In the genomic region with DNA sequence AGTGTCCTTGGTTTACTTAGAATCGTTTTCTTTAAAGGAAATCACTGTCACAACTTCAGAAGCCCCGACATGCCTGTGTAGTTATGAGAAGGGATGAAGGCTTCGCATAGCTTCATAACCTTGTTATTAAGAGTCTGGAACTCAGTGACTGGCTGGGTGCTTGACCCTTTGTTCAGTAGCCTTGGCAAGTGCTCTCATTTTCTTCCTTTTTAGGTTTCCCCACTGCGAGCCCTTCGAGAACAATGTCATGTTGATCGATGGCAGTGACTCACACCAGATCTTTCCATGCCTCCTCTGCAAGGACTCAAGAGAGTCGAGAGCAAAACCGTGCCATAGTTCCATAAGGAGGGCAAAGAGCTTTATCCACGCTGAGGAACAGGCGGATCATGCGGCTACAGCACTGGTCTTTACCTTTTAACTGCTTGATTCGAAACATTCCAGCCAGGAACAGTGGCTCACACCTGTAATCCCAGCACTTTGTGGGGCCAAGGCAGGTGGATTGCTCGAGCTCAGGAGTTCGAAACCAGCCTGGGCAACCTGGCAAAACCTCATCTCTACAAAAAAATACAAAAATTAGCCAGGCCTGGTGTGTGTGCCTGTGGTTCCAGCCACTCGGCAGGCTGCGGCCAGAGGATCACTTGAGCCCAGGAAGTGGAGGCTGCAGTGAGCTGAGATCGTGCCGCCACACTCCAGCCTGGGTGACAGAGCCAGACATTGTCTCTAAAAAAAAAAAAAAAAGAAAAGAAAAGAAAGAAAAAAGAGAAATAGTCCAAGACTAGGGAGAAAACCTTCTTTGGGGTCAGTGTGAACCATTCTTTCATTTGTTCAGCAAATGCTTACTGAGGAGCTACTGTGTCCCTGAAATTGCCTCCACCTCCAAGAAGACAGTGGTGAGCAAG, we compare ENCODE assay signal across 9 cellular contexts.
DNase-seq lines count a peak whose midpoint lies in the region; ATAC-seq and TF ChIP-seq lines count a peak whose summit lies in the region.
"Had no signal": no experiment of that assay in that cellular context is flagged by ENCODE, and none has a peak within 500 bp of the region (broad histone marks: within the 10 kb centered on the region; RNA-seq: fewer than 3 reads in every experiment).

No MANE protein-coding gene starts in this region.

- peak; percentile 51 for ATAC-seq in Right ventricle myocardium superior (ENCODE audit: poor library complexity)

- no peak overlapping the region for H3K4me3 ChIP-seq in Caco-2 (ENCODE audit: low read depth, low read length)
- H3K4me3 ChIP-seq in SK-N-SH (ENCODE audit: low read depth in 2 of 2, low read length in 1 of 2), result no peak overlapping the region
- peak overlapping the region; percentile 4 for H3K4me3 ChIP-seq in parathyroid adenoma (ENCODE audit: low read depth, low read length)

- WGBS in SK-N-SH (ENCODE audit: low lambda C conversion rate), result 83% methylated on average over 16 of the region's 18 CpGs

- H3K27me3 ChIP-seq in Caco-2 (replicated peaks; ENCODE audit: control insufficient read depth, insufficient read depth, low read length) (no peaks in the 10 kb centered on the region), SK-N-SH (ENCODE audit: insufficient read depth) (no peaks in the 10 kb centered on the region), parathyroid adenoma (ENCODE audit: control insufficient read depth, insufficient read depth, low read length) (no peaks in the 10 kb centered on the region)

- no peak for TF ChIP-seq EP300 in SK-N-SH (IDR thresholded peaks at IDR 0.05; ENCODE audit: borderline replicate concordance in 1 of 2, low read depth in 1 of 2, low read length in 1 of 2)

- H3K4me2 ChIP-seq in SK-N-SH (no peak overlapping the region), parathyroid adenoma (ENCODE audit: low read length) (peak overlapping the region; percentile 60)

- TSS peak; percentile 81 for BruUV-seq in Caco-2 (replicated peaks; lab: Mats Ljungman, UMichigan)

- H3K9me3 Mint-ChIP-seq in Caco-2 (ENCODE audit: unreplicated experiment), result peaks cover 12% of the 10 kb centered on the region

- H3K9me2 ChIP-seq in SK-N-SH, result no peaks in the 10 kb centered on the region

- H3F3A ChIP-seq in SK-N-SH (replicated peaks; ENCODE audit: insufficient read depth), result no peaks in the 10 kb centered on the region

- DNase-seq in Caco-2, result peak; percentile 12 to 50
- no peak for DNase-seq in SK-N-SH
- DNase-seq in Right ventricle myocardium superior, result no peak
- DNase-seq in NCI-H1048 (lab: John Stamatoyannopoulos, UW), result no peak
- no peak for DNase-seq in middle frontal gyrus (ENCODE audit: extremely low spot score, low spot score)
- DNase-seq in activated effector memory CD4-positive, alpha-beta T cell treated with anti-CD3 and anti-CD28 coated beads, Interleukin-2, amount 50 U/mL, for 16 hours, result no peak
- DNase-seq in GM10248 (ENCODE audit: extremely low spot score), result no peak
- DNase-seq: NCI-H510A treated with DMSO at 0.1 percent for 48 hours had no signal

- peaks cover 56% of the 10 kb centered on the region for H3K4me1 ChIP-seq in Caco-2
- H3K4me1 ChIP-seq in SK-N-SH (ENCODE audit: control insufficient read depth in 1 of 2, insufficient read depth in 2 of 2, low read depth in 1 of 2, low read length in 1 of 2), result no peaks in the 10 kb centered on the region
- H3K4me1 ChIP-seq in parathyroid adenoma, result peaks cover 11% of the 10 kb centered on the region

- H3K36me3 ChIP-seq in Caco-2 (ENCODE audit: control insufficient read depth, insufficient read depth, low read length) (no peaks in the 10 kb centered on the region), SK-N-SH (replicated peaks in 1 of 2; ENCODE audit: control insufficient read depth in 1 of 2, insufficient read depth in 2 of 2, low read length in 1 of 2) (no peaks in the 10 kb centered on the region), parathyroid adenoma (ENCODE audit: control insufficient read depth, insufficient read depth, low read length) (no peaks in the 10 kb centered on the region)

- POLR2A ChIA-PET in Caco-2 (lab: Charles Lee), result interaction anchor here (0.7 kb wide), 1 partner anchor 9 kb away, joined by 3 read pairs; no protein-coding TSS in a partner anchor
- POLR2A ChIA-PET in SK-N-SH (lab: Yijun Ruan, JAX), result interaction anchor here (0.5 kb wide), 1 partner anchor 17 kb away, joined by 3 read pairs; no protein-coding TSS in a partner anchor
- POLR2A ChIA-PET in GM10248 (lab: Yijun Ruan, JAX), result interaction anchor here (0.7 kb wide), 2 partner anchors 805 to 1504 kb away, joined by 3 read pairs; no protein-coding TSS in a partner anchor

- no peak overlapping the region for H2AFZ ChIP-seq in SK-N-SH (ENCODE audit: low read depth)
- H2AFZ ChIP-seq in parathyroid adenoma, result peak overlapping the region; percentile 80

- intact Hi-C loops in Caco-2 (cut with micrococcal nuclease; ENCODE audit: unreplicated experiment) (loop anchor here (5.0 kb wide), 3 partner anchors 44 to 61 kb away; no protein-coding TSS in a partner anchor), Right ventricle myocardium superior (cut with DNase I) (no loop called here)

- peaks cover 8% of the 10 kb centered on the region for H3K36me3 Mint-ChIP-seq in Caco-2 (ENCODE audit: insufficient read depth, unreplicated experiment)

- CTCF ChIA-PET in Caco-2 (lab: Charles Lee), result interaction anchor here (0.5 kb wide), 1 partner anchor 55 kb away, joined by 13 read pairs; no protein-coding TSS in a partner anchor
- CTCF ChIA-PET in SK-N-SH (lab: Yijun Ruan, JAX), result interaction anchor here (0.6 kb wide), 2 partner anchors 16 to 51 kb away, joined by 3 read pairs; no protein-coding TSS in a partner anchor
- CTCF ChIA-PET in GM10248 (lab: Yijun Ruan, JAX), result interaction anchor here (0.7 to 0.8 kb wide), 2 partner anchors 15 to 193 kb away, joined by 3 read pairs; no protein-coding TSS in a partner anchor

- H3K9ac ChIP-seq in SK-N-SH (no peak overlapping the region), parathyroid adenoma (no peak overlapping the region)

- no peak for TF ChIP-seq RAD21 in SK-N-SH (IDR thresholded peaks at IDR 0.05; ENCODE audit: low read length)

- peaks cover 42% of the 10 kb centered on the region for H3K4me1 Mint-ChIP-seq in Caco-2 (ENCODE audit: low read depth, unreplicated experiment)

- no peaks in the 10 kb centered on the region for H4K20me1 ChIP-seq in SK-N-SH (ENCODE audit: insufficient read depth)

- no peaks in the 10 kb centered on the region for H3K27me3 Mint-ChIP-seq in Caco-2 (ENCODE audit: insufficient read depth, unreplicated experiment)

- peak overlapping the region; percentile 40 for H3K4me3 Mint-ChIP-seq in Caco-2 (ENCODE audit: unreplicated experiment)

- peak overlapping the region; percentile 79 for H3K27ac Mint-ChIP-seq in Caco-2 (ENCODE audit: unreplicated experiment)

- H3K79me2 ChIP-seq in SK-N-SH (ENCODE audit: insufficient read depth), result no peaks in the 10 kb centered on the region
- no peaks in the 10 kb centered on the region for H3K79me2 ChIP-seq in parathyroid adenoma

- H3K27ac ChIP-seq in SK-N-SH (ENCODE audit: low read depth in 2 of 2, low read length in 1 of 2), result no peak overlapping the region
- H3K27ac ChIP-seq in parathyroid adenoma, result peak overlapping the region; percentile 93

- H3K9me3 ChIP-seq in Caco-2, result 0 out of 2 replicates have a peak, but pooled peaks cover 6% of the 10 kb centered on the region
- H3K9me3 ChIP-seq in SK-N-SH, result no peaks in the 10 kb centered on the region
- no peaks in the 10 kb centered on the region for H3K9me3 ChIP-seq in parathyroid adenoma (ENCODE audit: control insufficient read depth, low read length)

- TF ChIP-seq CTCF in Caco-2 (IDR thresholded peaks at IDR 0.05; ENCODE audit: insufficient read depth in 1 of 2, low read depth in 1 of 2, low read length in 1 of 2, severe bottlenecking in 1 of 2, unreplicated experiment in 1 of 2), result no peak
- TF ChIP-seq CTCF in SK-N-SH (IDR thresholded peaks at IDR 0.05), result no peak
- TF ChIP-seq CTCF in parathyroid adenoma (IDR thresholded peaks at IDR 0.05), result no peak
- TF ChIP-seq CTCF in GM10248 (IDR thresholded peaks at IDR 0.05; ENCODE audit: control extremely low read depth, extremely low read depth, low read depth, missing control alignments), result no peak

TF ChIP-seq in SK-N-SH, 30 proteins besides CTCF, POLR2A, EP300 and RAD21:
- TF ChIP-seq PBX3 (IDR thresholded peaks at IDR 0.05), result peak; percentile 51
- no peak for TF ChIP-seq RXRA (IDR thresholded peaks at IDR 0.05; ENCODE audit: borderline replicate concordance, low read depth)

Comparison
In these comparisons a context has a peak if more than half of its experiments do, and no peak if none do; other contexts are left out.
1. DNase-seq: peak in Caco-2 (2 of 2); none in SK-N-SH (single experiment), Right ventricle myocardium superior (single experiment), NCI-H1048 (single experiment), middle frontal gyrus (single experiment), activated effector memory CD4-positive, alpha-beta T cell treated with anti-CD3 and anti-CD28 coated beads, Interleukin-2, amount 50 U/mL, for 16 hours (single experiment) and GM10248 (single experiment).